In genomic region chr12:57072661-57073060, GRCh38 we compare ENCODE assay signal across 18 cellular contexts. TPM values are rescaled to one million over a fixed set of nuclear protein-coding genes. Genes with fewer than 3 reads are reported as not detected.
A peak's percentile ranks its signal among the peaks of the same experiment; 100 is the strongest.
DNase-seq lines count a peak whose midpoint lies in the region; ATAC-seq, FAIRE-seq and TF ChIP-seq lines count a peak whose summit lies in the region.
"Had no signal": no experiment of that assay in that cellular context is flagged by ENCODE, and none has a peak within 500 bp of the region (broad histone marks: within the 10 kb centered on the region; RNA-seq: fewer than 3 reads in every experiment).

No MANE protein-coding gene starts in this region.

- H3K36me3 Mint-ChIP-seq in activated naive CD4-positive, alpha-beta T cell treated with anti-CD3 and anti-CD28 coated beads, Interleukin-2, amount 50 U/mL, for 24 hours = peaks cover 19% of the 10 kb centered on the region
- peaks cover 18% of the 10 kb centered on the region for H3K36me3 Mint-ChIP-seq in type B pancreatic cell
- peaks cover 0 to 40% (median 0%) of the 10 kb centered on the region in 3 donors for H3K36me3 Mint-ChIP-seq in naive thymus-derived CD8-positive, alpha-beta T cell

- H3K79me2 ChIP-seq in keratinocyte (ENCODE audit: control insufficient read depth, insufficient read depth, low read length) = peaks cover 8% of the 10 kb centered on the region

- no peaks in the 10 kb centered on the region for H3K9me1 ChIP-seq in keratinocyte (ENCODE audit: control insufficient read depth, extremely low read depth, insufficient read depth, low read length)

- H3K27ac ChIP-seq in keratinocyte (ENCODE audit: control insufficient read depth, insufficient read depth, low read length) = peak overlapping the region; percentile 13

- H3K4me2 ChIP-seq in keratinocyte (ENCODE audit: control insufficient read depth, extremely low read depth, insufficient read depth, low read depth, low read length) = peak overlapping the region; percentile 20

- H3K9ac ChIP-seq in adipocyte (ENCODE audit: low read length) = peak overlapping the region; percentile 57
- no peak overlapping the region for H3K9ac ChIP-seq in keratinocyte (ENCODE audit: control insufficient read depth, extremely low read depth, insufficient read depth, low read length)

- no peaks in the 10 kb centered on the region for H3K9me3 Mint-ChIP-seq in activated naive CD4-positive, alpha-beta T cell treated with anti-CD3 and anti-CD28 coated beads, Interleukin-2, amount 50 U/mL, for 24 hours
- no peaks in the 10 kb centered on the region for H3K9me3 Mint-ChIP-seq in type B pancreatic cell
- H3K9me3 Mint-ChIP-seq in naive thymus-derived CD8-positive, alpha-beta T cell = no peaks in the 10 kb centered on the region
- H3K9me3 Mint-ChIP-seq: activated CD4-positive, alpha-beta memory T cell treated with anti-CD3 and anti-CD28 coated beads for 36 hours; nephron progenitor cell had no signal

- ATAC-seq in HG02642 (IDR thresholded peaks at IDR 0.05; ENCODE audit: poor library complexity, unreplicated experiment) (no peak), HG03354 (IDR thresholded peaks at IDR 0.05; ENCODE audit: poor library complexity, severe bottlenecking, unreplicated experiment) (no peak)
- no peak for ATAC-seq in naive thymus-derived CD8-positive, alpha-beta T cell
- ATAC-seq: left lobe of liver had no signal

- dilution Hi-C loops in keratinocyte (cut with MboI; ENCODE audit: extremely low pct_ligation_motif_present, low sequenced_read_pairs) = no loop called here

- no peak for TF ChIP-seq CTCF in keratinocyte (optimal IDR thresholded peaks at IDR 0.05 in 1 of 3, IDR thresholded peaks at IDR 0.05 in 1 of 3, conservative IDR thresholded peaks at IDR 0.05 in 1 of 3; ENCODE audit: extremely low read depth in 1 of 3, insufficient read depth in 2 of 3, low read length in 3 of 3)
- no peak for TF ChIP-seq CTCF in type B pancreatic cell (conservative IDR thresholded peaks at IDR 0.05)

- no peaks in the 10 kb centered on the region for H4K20me1 ChIP-seq in keratinocyte (ENCODE audit: control insufficient read depth, extremely low read depth, insufficient read depth, low read length)

- POLR2A ChIA-PET in naive thymus-derived CD8-positive, alpha-beta T cell (lab: Charles Lee) = interaction anchor here (0.7 to 7.5 kb wide), 3 partner anchors 17 to 559 kb away, joined by 3 to 175 read pairs (median 8); partner anchors contain the start of genes NAB2 and STAT6

- peak; percentile 34 for FAIRE-seq in keratinocyte (lab: Jason Lieb, UNC)

- H3K36me3 ChIP-seq in adipocyte (ENCODE audit: control insufficient read depth, insufficient read depth, low read length, severe bottlenecking) (peaks cover 4% of the 10 kb centered on the region), keratinocyte (ENCODE audit: control insufficient read depth in 2 of 2, extremely low read depth in 1 of 2, insufficient read depth in 2 of 2, low read length in 2 of 2) (peaks cover 1 to 22% of the 10 kb centered on the region in 2 experiments)

- H3K4me1 ChIP-seq in adipocyte (ENCODE audit: control insufficient read depth, insufficient read depth, low read length) (peaks cover 11% of the 10 kb centered on the region), keratinocyte (ENCODE audit: control insufficient read depth, extremely low read depth, insufficient read depth, low read length) (peaks cover 9% of the 10 kb centered on the region)

- no peak overlapping the region for H3K4me3 Mint-ChIP-seq in activated naive CD4-positive, alpha-beta T cell treated with anti-CD3 and anti-CD28 coated beads, Interleukin-2, amount 50 U/mL, for 24 hours
- no peak overlapping the region for H3K4me3 Mint-ChIP-seq in type B pancreatic cell
- H3K4me3 Mint-ChIP-seq in naive thymus-derived CD8-positive, alpha-beta T cell = no peak overlapping the region
- H3K4me3 Mint-ChIP-seq: activated CD4-positive, alpha-beta memory T cell treated with anti-CD3 and anti-CD28 coated beads for 36 hours; nephron progenitor cell had no signal

- H3K9me3 ChIP-seq in adipocyte (ENCODE audit: control insufficient read depth, low read length) (no peaks in the 10 kb centered on the region), keratinocyte (ENCODE audit: control insufficient read depth, low read depth, low read length) (no peaks in the 10 kb centered on the region)

- peaks cover 36% of the 10 kb centered on the region for H3K4me1 Mint-ChIP-seq in activated naive CD4-positive, alpha-beta T cell treated with anti-CD3 and anti-CD28 coated beads, Interleukin-2, amount 50 U/mL, for 24 hours
- H3K4me1 Mint-ChIP-seq in type B pancreatic cell (ENCODE audit: unreplicated experiment) = peaks cover 6% of the 10 kb centered on the region
- H3K4me1 Mint-ChIP-seq in naive thymus-derived CD8-positive, alpha-beta T cell = peaks cover 8 to 29% (median 18%) of the 10 kb centered on the region in 4 donors

- H3K4me3 ChIP-seq in adipocyte (ENCODE audit: low read length) (no peak overlapping the region), keratinocyte (ENCODE audit: control insufficient read depth in 2 of 3, extremely low read depth in 1 of 3, insufficient read depth in 2 of 3, low read depth in 1 of 3, low read length in 3 of 3) (no peak overlapping the region)

- H3K27ac Mint-ChIP-seq in activated naive CD4-positive, alpha-beta T cell treated with anti-CD3 and anti-CD28 coated beads, Interleukin-2, amount 50 U/mL, for 24 hours = peak overlapping the region; percentile 66
- peak overlapping the region; percentile 30 for H3K27ac Mint-ChIP-seq in type B pancreatic cell
- peak overlapping the region in 5 of 10 donors; percentile 36 to 66 (median 55) for H3K27ac Mint-ChIP-seq in naive thymus-derived CD8-positive, alpha-beta T cell
- H3K27ac Mint-ChIP-seq: nephron progenitor cell had no signal

- no peak for DNase-seq in activated naive CD4-positive, alpha-beta T cell (lab: John Stamatoyannopoulos, UW)
- DNase-seq in adipocyte (ENCODE audit: low read depth) (peak; percentile 60), keratinocyte (ENCODE audit: low read depth, low spot score) (no peak), type B pancreatic cell (ENCODE audit: extremely low spot score, unreplicated experiment) (no peak)
- no peak for DNase-seq in naive thymus-derived CD8-positive, alpha-beta T cell
- DNase-seq: activated CD4-positive, alpha-beta memory T cell treated with anti-CD3 and anti-CD28 coated beads for 36 hours; activated naive CD4-positive, alpha-beta T cell treated with Interleukin-2 at 50 U/mL for 16 hours; erythroblast; hypothalamus; NCI-H524 treated with DMSO at 0.1 percent for 48 hours; nephron progenitor cell; RPMI8226; substantia nigra had no signal

- no peaks in the 10 kb centered on the region for H3K27me3 Mint-ChIP-seq in activated naive CD4-positive, alpha-beta T cell treated with anti-CD3 and anti-CD28 coated beads, Interleukin-2, amount 50 U/mL, for 24 hours
- H3K27me3 Mint-ChIP-seq in type B pancreatic cell = no peaks in the 10 kb centered on the region
- H3K27me3 Mint-ChIP-seq in naive thymus-derived CD8-positive, alpha-beta T cell = no peaks in the 10 kb centered on the region
- H3K27me3 Mint-ChIP-seq: activated CD4-positive, alpha-beta memory T cell treated with anti-CD3 and anti-CD28 coated beads for 36 hours had no signal

- peak overlapping the region; percentile 1 for H2AFZ ChIP-seq in keratinocyte (ENCODE audit: control insufficient read depth, low read length)

- H3K27me3 ChIP-seq in adipocyte (replicated peaks; ENCODE audit: control insufficient read depth, insufficient read depth, low read length) = no peaks in the 10 kb centered on the region
- no peaks in the 10 kb centered on the region for H3K27me3 ChIP-seq in keratinocyte (ENCODE audit: control insufficient read depth, extremely low read depth, insufficient read depth, low read length)

RNA-seq across cellular contexts. Expression of gene NEMP1, which starts 5.9 kb away (rescaled TPM):
- polyA plus RNA-seq in keratinocyte = 7.4 to 18.6 TPM (median 11.2 TPM) in 3 replicates
- 1.5 TPM for polyA plus RNA-seq in keratinocyte (2011; ENCODE audit: low read depth)
- polyA plus RNA-seq in keratinocyte (2011; cell fraction: cytosol; rRNA removed) = 3.0 and 5.9 TPM in 2 replicates
- polyA plus RNA-seq in keratinocyte (2011; cell fraction: nucleus; rRNA removed) = 24.8 and 26.6 TPM in 2 replicates
- polyA plus RNA-seq in keratinocyte (2012; ENCODE audit: low replicate concordance) = 3.7 and 5.2 TPM in 2 replicates
- polyA minus RNA-seq in keratinocyte = 7.3 to 16.4 TPM (median 10.6 TPM) in 3 replicates
- 2.3 TPM for polyA minus RNA-seq in keratinocyte (2011; cell fraction: cytosol; rRNA and poly(A)+ RNA removed)
- 9.1 and 17.1 TPM in 2 replicates for polyA minus RNA-seq in keratinocyte (2011; cell fraction: nucleus; rRNA and poly(A)+ RNA removed)
- total RNA-seq in type B pancreatic cell (ENCODE audit: low replicate concordance) = 17.4 and 32.0 TPM in 2 replicates
- 10 to 100 TPM; 27.8 to 29.5 TPM for total RNA-seq in naive thymus-derived CD8-positive, alpha-beta T cell
- polyA plus RNA-seq in naive thymus-derived CD8-positive, alpha-beta T cell = 1 to 10 TPM; 2.6 to 5.5 (median 4.1) TPM

RNA-seq across cellular contexts. Expression of gene NAB2, which starts 16.3 kb away (rescaled TPM):
- 11.4 to 32.2 TPM (median 22.0 TPM) in 3 replicates for polyA plus RNA-seq in keratinocyte
- 10.2 TPM for polyA plus RNA-seq in keratinocyte (2011; ENCODE audit: low read depth)
- 11.5 and 12.4 TPM in 2 replicates for polyA plus RNA-seq in keratinocyte (2011; cell fraction: cytosol; rRNA removed)
- polyA plus RNA-seq in keratinocyte (2011; cell fraction: nucleus; rRNA removed) = 22.0 and 23.6 TPM in 2 replicates
- 12.5 and 28.1 TPM in 2 replicates for polyA plus RNA-seq in keratinocyte (2012; ENCODE audit: low replicate concordance)
- 12.9 to 27.4 TPM (median 18.7 TPM) in 3 replicates for polyA minus RNA-seq in keratinocyte
- polyA minus RNA-seq in keratinocyte (2011; cell fraction: cytosol; rRNA and poly(A)+ RNA removed) = 23.4 TPM
- 15.6 and 16.0 TPM in 2 replicates for polyA minus RNA-seq in keratinocyte (2011; cell fraction: nucleus; rRNA and poly(A)+ RNA removed)
- total RNA-seq in type B pancreatic cell (ENCODE audit: low replicate concordance) = 48.3 and 49.7 TPM in 2 replicates
- 10 to 100 TPM; 16.0 to 19.2 TPM for total RNA-seq in naive thymus-derived CD8-positive, alpha-beta T cell
- polyA plus RNA-seq in naive thymus-derived CD8-positive, alpha-beta T cell = 1 to 10 TPM; 1.2 to 4.0 (median 1.3) TPM

RNA-seq across cellular contexts. Expression of gene MYO1A, which starts 22.7 kb away (rescaled TPM):
- polyA plus RNA-seq in keratinocyte = 0.01 TPM in 1 of 3 replicates, not detected in the others
- polyA plus RNA-seq in keratinocyte (2011; ENCODE audit: low read depth) = not detected
- not detected in 2 replicates for polyA plus RNA-seq in keratinocyte (2011; cell fraction: cytosol; rRNA removed)
- polyA plus RNA-seq in keratinocyte (2011; cell fraction: nucleus; rRNA removed) = 0.04 and 0.17 TPM in 2 replicates
- polyA plus RNA-seq in keratinocyte (2012; ENCODE audit: low replicate concordance) = 0.10 TPM in 1 of 2 replicates, not detected in the other
- polyA minus RNA-seq in keratinocyte = not detected in 3 replicates
- not detected for polyA minus RNA-seq in keratinocyte (2011; cell fraction: cytosol; rRNA and poly(A)+ RNA removed)
- 0.74 TPM in 1 of 2 replicates, not detected in the other for polyA minus RNA-seq in keratinocyte (2011; cell fraction: nucleus; rRNA and poly(A)+ RNA removed)
- 4.3 and 19.4 TPM in 2 replicates for total RNA-seq in type B pancreatic cell (ENCODE audit: low replicate concordance)
- 1 to 10 TPM in 1 of 2 experiments, under 1 TPM in 1; 0.39 to 1.1 TPM for total RNA-seq in naive thymus-derived CD8-positive, alpha-beta T cell
- under 1 TPM in 1 of 3 donors, not detected in 2; 0.05 TPM for polyA plus RNA-seq in naive thymus-derived CD8-positive, alpha-beta T cell
- polyA plus RNA-seq: AG04450 had no signal

RNA-seq across cellular contexts. Expression of gene STAT6, which starts 38.5 kb away (rescaled TPM):
- 113 to 141 TPM (median 116 TPM) in 3 replicates for polyA plus RNA-seq in keratinocyte
- polyA plus RNA-seq in keratinocyte (2011; ENCODE audit: low read depth) = 29.3 TPM
- 80.7 and 85.2 TPM in 2 replicates for polyA plus RNA-seq in keratinocyte (2011; cell fraction: cytosol; rRNA removed)
- polyA plus RNA-seq in keratinocyte (2011; cell fraction: nucleus; rRNA removed) = 370 and 420 TPM in 2 replicates
- polyA plus RNA-seq in keratinocyte (2012; ENCODE audit: low replicate concordance) = 84.4 and 97.5 TPM in 2 replicates
- polyA minus RNA-seq in keratinocyte = 118 to 179 TPM (median 123 TPM) in 3 replicates
- polyA minus RNA-seq in keratinocyte (2011; cell fraction: cytosol; rRNA and poly(A)+ RNA removed) = 79.2 TPM
- 63.6 and 103 TPM in 2 replicates for polyA minus RNA-seq in keratinocyte (2011; cell fraction: nucleus; rRNA and poly(A)+ RNA removed)
- total RNA-seq in type B pancreatic cell (ENCODE audit: low replicate concordance) = 83.4 and 167 TPM in 2 replicates
- total RNA-seq in naive thymus-derived CD8-positive, alpha-beta T cell = 100 to 1,000 TPM; 298 to 316 TPM
- polyA plus RNA-seq in naive thymus-derived CD8-positive, alpha-beta T cell = 10 to 100 TPM; 80.2 to 97.1 (median 80.5) TPM

RNA-seq across cellular contexts. Expression of gene LRP1, which starts 55.6 kb away (rescaled TPM):
- 4.9 to 11.3 TPM (median 9.6 TPM) in 3 replicates for polyA plus RNA-seq in keratinocyte
- 19.2 TPM for polyA plus RNA-seq in keratinocyte (2011; ENCODE audit: low read depth)
- polyA plus RNA-seq in keratinocyte (2011; cell fraction: cytosol; rRNA removed) = 2.6 and 5.7 TPM in 2 replicates
- 62.8 and 95.2 TPM in 2 replicates for polyA plus RNA-seq in keratinocyte (2011; cell fraction: nucleus; rRNA removed)
- polyA plus RNA-seq in keratinocyte (2012; ENCODE audit: low replicate concordance) = 13.4 and 18.9 TPM in 2 replicates
- 69.3 to 132 TPM (median 78.4 TPM) in 3 replicates for polyA minus RNA-seq in keratinocyte
- 33.6 TPM for polyA minus RNA-seq in keratinocyte (2011; cell fraction: cytosol; rRNA and poly(A)+ RNA removed)
- 159 and 202 TPM in 2 replicates for polyA minus RNA-seq in keratinocyte (2011; cell fraction: nucleus; rRNA and poly(A)+ RNA removed)
- total RNA-seq in type B pancreatic cell (ENCODE audit: low replicate concordance) = 96.4 and 138 TPM in 2 replicates
- total RNA-seq in naive thymus-derived CD8-positive, alpha-beta T cell = 1 to 10 TPM; 4.9 to 6.0 TPM
- under 1 TPM in 2 of 3 donors, not detected in 1; 0.51 to 0.52 TPM for polyA plus RNA-seq in naive thymus-derived CD8-positive, alpha-beta T cell
